Comparison of ENCODE assay signal across 37 cellular contexts in the genomic region with DNA sequence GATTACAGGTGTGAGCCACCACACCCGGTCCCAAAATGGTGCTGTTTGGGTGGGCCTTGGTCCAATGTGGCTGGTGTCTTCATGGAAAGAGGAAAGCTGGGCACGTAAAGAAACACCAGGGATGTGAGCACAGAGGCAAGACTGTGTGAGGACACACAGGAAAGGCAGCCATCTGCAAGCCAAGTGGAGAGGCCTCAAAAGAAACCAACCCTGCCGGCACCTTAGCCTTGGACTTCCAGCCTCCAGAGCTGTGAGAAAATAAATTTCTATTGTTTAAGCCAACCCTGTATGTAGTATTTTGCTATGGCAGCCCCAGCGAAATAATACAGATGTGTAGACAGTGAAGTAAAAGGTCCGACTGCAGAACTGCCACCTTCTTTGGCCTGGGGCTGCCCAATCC.
DNase-seq lines count a peak whose midpoint lies in the region; FAIRE-seq and TF ChIP-seq lines count a peak whose summit lies in the region.
"Had no signal": no experiment of that assay in that cellular context is flagged by ENCODE, and none has a peak within 500 bp of the region (broad histone marks: within the 10 kb centered on the region; RNA-seq: fewer than 3 reads in every experiment).

No MANE protein-coding gene starts in this region.

- no peak overlapping the region for H3K27ac Mint-ChIP-seq in activated T-helper 2 cell treated with anti-CD3 and anti-CD28 coated beads, Interferon-gamma antibody, Interleukin-2, Interleukin-4, amounts not matched to agents 10 μg/mL and 5 μg/mL and 100 μg/mL, durations not matched to agents 14 hours and 24 hours and 36 hours
- H3K27ac Mint-ChIP-seq: B cell; CD4-positive, alpha-beta memory T cell; CD4-positive, alpha-beta T cell; CD4-positive, CD25-positive, alpha-beta regulatory T cell; CD8-positive, alpha-beta T cell had no signal

- CTCF ChIA-PET in HEK293 (lab: Yijun Ruan, JAX): interaction anchor here (0.9 kb wide), 1 partner anchor 17 kb away, joined by 4 read pairs; no protein-coding TSS in a partner anchor

- peaks cover 24% of the 10 kb centered on the region for H3K9me3 Mint-ChIP-seq in activated T-helper 2 cell treated with anti-CD3 and anti-CD28 coated beads, Interferon-gamma antibody, Interleukin-2, Interleukin-4, amounts not matched to agents 10 μg/mL and 5 μg/mL and 100 μg/mL, durations not matched to agents 14 hours and 24 hours and 36 hours

- H3K27ac ChIP-seq in HEK293 (ENCODE audit: extremely low read depth, low read depth, low read length) (no peak overlapping the region), neutrophil (peak overlapping the region; percentile 69), coronary artery (no peak overlapping the region)
- H3K27ac ChIP-seq: 22Rv1; A549; BLaER1; BLaER1 treated with 17β-estradiol and CSF1 and Interleukin-3, amounts not matched to agents 10 nM and 100 nM; C4-2B had no signal

- POLR2A ChIA-PET in HEK293 (lab: Yijun Ruan, JAX): no interaction called here

- H3K27me3 ChIP-seq in neutrophil: no peaks in the 10 kb centered on the region
- H3K27me3 ChIP-seq: BE2C; BLaER1; BLaER1 treated with 17β-estradiol and CSF1 and Interleukin-3, amounts not matched to agents 10 nM and 100 nM had no signal

- H3K4me3 ChIP-seq in HEK293 (ENCODE audit: low read depth, low read length) (no peak overlapping the region), neutrophil (ENCODE audit: low read depth in 1 of 2, low read length in 1 of 2) (no peak overlapping the region), coronary artery (no peak overlapping the region)
- H3K4me3 ChIP-seq: A549; BLaER1; BLaER1 treated with 17β-estradiol and CSF1 and Interleukin-3, amounts not matched to agents 10 nM and 100 nM had no signal

- no peaks in the 10 kb centered on the region for H3K4me1 Mint-ChIP-seq in activated T-helper 2 cell treated with anti-CD3 and anti-CD28 coated beads, Interferon-gamma antibody, Interleukin-2, Interleukin-4, amounts not matched to agents 10 μg/mL and 5 μg/mL and 100 μg/mL, durations not matched to agents 14 hours and 24 hours and 36 hours (ENCODE audit: low read depth)

- H3K36me3 Mint-ChIP-seq in activated T-helper 2 cell treated with anti-CD3 and anti-CD28 coated beads, Interferon-gamma antibody, Interleukin-2, Interleukin-4, amounts not matched to agents 10 μg/mL and 5 μg/mL and 100 μg/mL, durations not matched to agents 14 hours and 24 hours and 36 hours (ENCODE audit: low read depth): peaks cover 7% of the 10 kb centered on the region

- intact Hi-C loops in activated T-helper 2 cell treated with anti-CD3 and anti-CD28 coated beads, Interferon-gamma antibody, Interleukin-2, Interleukin-4, amounts not matched to agents 10 μg/mL and 5 μg/mL and 100 μg/mL, durations not matched to agents 14 hours and 24 hours and 36 hours (cut with micrococcal nuclease): no loop called here

- H3K36me3 ChIP-seq in HEK293 (ENCODE audit: control insufficient read depth in 2 of 2, insufficient read depth in 1 of 2, low read length in 2 of 2) (no peaks in the 10 kb centered on the region), neutrophil (no peaks in the 10 kb centered on the region)
- H3K36me3 ChIP-seq: BE2C had no signal

- H3K9me3 ChIP-seq in HEK293 (ENCODE audit: control insufficient read depth, insufficient read depth, low read depth, low read length) (no peaks in the 10 kb centered on the region), neutrophil (no peaks in the 10 kb centered on the region)
- H3K9me3 ChIP-seq: BE2C, Caco-2 had no signal

- no peak overlapping the region for H3K4me3 Mint-ChIP-seq in activated T-helper 2 cell treated with anti-CD3 and anti-CD28 coated beads, Interferon-gamma antibody, Interleukin-2, Interleukin-4, amounts not matched to agents 10 μg/mL and 5 μg/mL and 100 μg/mL, durations not matched to agents 14 hours and 24 hours and 36 hours (ENCODE audit: low read depth)
- H3K4me3 Mint-ChIP-seq: B cell; CD14-positive monocyte; CD4-positive, alpha-beta memory T cell; CD4-positive, alpha-beta T cell; CD4-positive, CD25-positive, alpha-beta regulatory T cell; CD8-positive, alpha-beta T cell had no signal

- FAIRE-seq in GM19239 (lab: Jason Lieb, UNC): no peak
- FAIRE-seq in HTR-8/SVneo (lab: Jason Lieb, UNC): no peak
- FAIRE-seq: A204.1, A549, D721Med had no signal

- no peaks in the 10 kb centered on the region for H3K27me3 Mint-ChIP-seq in activated T-helper 2 cell treated with anti-CD3 and anti-CD28 coated beads, Interferon-gamma antibody, Interleukin-2, Interleukin-4, amounts not matched to agents 10 μg/mL and 5 μg/mL and 100 μg/mL, durations not matched to agents 14 hours and 24 hours and 36 hours (ENCODE audit: low read depth)
- H3K27me3 Mint-ChIP-seq: B cell; CD4-positive, alpha-beta memory T cell; CD4-positive, alpha-beta T cell; CD4-positive, CD25-positive, alpha-beta regulatory T cell; CD8-positive, alpha-beta memory T cell had no signal

- DNase-seq in GM19239 (ENCODE audit: insufficient read length, low spot score): peak; percentile 12
- DNase-seq in mesenteric fat pad (ENCODE audit: low spot score): peak; percentile 57
- DNase-seq in activated CD4-positive, alpha-beta T cell treated with anti-CD3 and anti-CD28 coated beads, Interleukin-2, amount 50 U/mL, for 4 hours: no peak
- no peak for DNase-seq in activated T-helper 2 cell treated with anti-CD3 and anti-CD28 coated beads, Interferon-gamma antibody, Interleukin-2, Interleukin-4, amounts not matched to agents 10 μg/mL and 5 μg/mL and 100 μg/mL, durations not matched to agents 14 hours and 24 hours and 36 hours (ENCODE audit: low spot score)
- DNase-seq in coronary artery (ENCODE audit: low spot score): no peak
- DNase-seq in HTR-8/SVneo (ENCODE audit: insufficient read length, low spot score): no peak
- DNase-seq: 8988T; ACHN; AML-193; BE2C; C1 segment of cervical spinal cord; Caco-2; Calu3; CD4-positive, alpha-beta memory T cell; CD4-positive, alpha-beta T cell; CD4-positive, CD25-positive, alpha-beta regulatory T cell; CD8-positive, alpha-beta memory T cell; CD8-positive, alpha-beta T cell; COR-L47; DMS 273 treated with DMSO at 0.1 percent for 48 hours; DMS153; DMS53; DMS79; DMS79 treated with DMSO at 0.1 percent for 48 hours; DND-41; EL had no signal

- TF ChIP-seq CTCF in HEK293 (tag by site-specific recombination; IDR thresholded peaks at IDR 0.05) (no peak), neutrophil (IDR thresholded peaks at IDR 0.05) (no peak), coronary artery (IDR thresholded peaks at IDR 0.05) (no peak)

- H3K4me1 ChIP-seq in HEK293 (ENCODE audit: control insufficient read depth, insufficient read depth, low read length) (no peaks in the 10 kb centered on the region), neutrophil (ENCODE audit: control insufficient read depth in 1 of 2, insufficient read depth in 1 of 2, low read depth in 1 of 2, low read length in 1 of 2) (peaks cover 38 to 50% of the 10 kb centered on the region in 2 experiments)
- H3K4me1 ChIP-seq: A549, BE2C, Caco-2 had no signal

TF ChIP-seq in HEK293, 187 proteins besides CTCF, POLR2A, EP300 and RAD21:
- TF ChIP-seq ZNF548 (tag by site-specific recombination; IDR thresholded peaks at IDR 0.05) (peak; percentile 91), ZNF16 (tag by site-specific recombination; IDR thresholded peaks at IDR 0.05; ENCODE audit: low read depth) (no peak)

Comparison
In these comparisons a context has a peak if more than half of its experiments do, and no peak if none do; other contexts are left out.
1. DNase-seq: peak in GM19239 (single experiment) and mesenteric fat pad (single experiment); none in activated CD4-positive, alpha-beta T cell treated with anti-CD3 and anti-CD28 coated beads, Interleukin-2, amount 50 U/mL, for 4 hours (0 of 2), activated T-helper 2 cell treated with anti-CD3 and anti-CD28 coated beads, Interferon-gamma antibody, Interleukin-2, Interleukin-4, amounts not matched to agents 10 μg/mL and 5 μg/mL and 100 μg/mL, durations not matched to agents 14 hours and 24 hours and 36 hours (single experiment), coronary artery (single experiment) and HTR-8/SVneo (single experiment).